In genomic region chr7:81499262-81500116, GRCh38 we compare ENCODE assay signal across 8 cellular contexts.
DNase-seq lines count a peak whose midpoint lies in the region; ATAC-seq and TF ChIP-seq lines count a peak whose summit lies in the region.

No MANE protein-coding gene starts in this region.

- no peaks in the 10 kb centered on the region for H3K36me3 ChIP-seq in osteoblast (ENCODE audit: insufficient read depth, low read length)

- H3K27ac ChIP-seq in osteoblast (ENCODE audit: low read depth, low read length), result peak overlapping the region; percentile 28

- no peaks in the 10 kb centered on the region for H3K27me3 ChIP-seq in osteoblast (ENCODE audit: insufficient read depth, low read length)

- H3K4me2 ChIP-seq in osteoblast (ENCODE audit: insufficient read depth, low read length), result peak overlapping the region; percentile 32

- ATAC-seq in HG03571 (IDR thresholded peaks at IDR 0.05; ENCODE audit: unreplicated experiment), result no peak

- H4K20me1 ChIP-seq in osteoblast (ENCODE audit: insufficient read depth, low read length), result no peaks in the 10 kb centered on the region

- H3K9me3 ChIP-seq in osteoblast (ENCODE audit: low read depth, low read length), result no peaks in the 10 kb centered on the region

- no peak overlapping the region for H2AFZ ChIP-seq in osteoblast (ENCODE audit: low read length)

- H3K4me3 ChIP-seq in fibroblast of mammary gland (ENCODE audit: control insufficient read depth, low read depth, low read length), result no peak overlapping the region
- no peak overlapping the region for H3K4me3 ChIP-seq in osteoblast (ENCODE audit: insufficient read depth, low read length)

- POLR2A ChIA-PET in HEK293T (lab: Yijun Ruan, JAX), result no interaction called here

- in situ Hi-C loops in SK-MEL-5 (cut with HindIII; ENCODE audit: low pct_unique_long_range_greater_than_20kb, low sequenced_read_pairs), result loop anchor here (25.0 kb wide), 1 partner anchor 238 kb away; no protein-coding TSS in a partner anchor

- no peaks in the 10 kb centered on the region for H3K79me2 ChIP-seq in osteoblast (ENCODE audit: insufficient read depth, low read length)

- DNase-seq in GM04503 (ENCODE audit: low read depth) (peak; percentile 70), HEK293T (ENCODE audit: extremely low spot score) (peak; percentile 47), NCI-H1105 treated with DMSO at 0.1 percent for 48 hours (lab: John Stamatoyannopoulos, UW) (peak; percentile 90), SK-MEL-5 (ENCODE audit: low read depth, low spot score) (peak; percentile 90), fibroblast of mammary gland (ENCODE audit: low read depth) (peak; percentile 93), osteoblast (ENCODE audit: insufficient read length, low spot score, missing footprints) (peak; percentile 72), activated T-cell treated with anti-CD3 and anti-CD28 coated beads for 4 hours (no peak)

- peaks cover 11% of the 10 kb centered on the region for H3K4me1 ChIP-seq in osteoblast (ENCODE audit: insufficient read depth, low read length)

- CTCF ChIA-PET in HEK293T (lab: Yijun Ruan, JAX), result interaction anchor here (0.7 to 1.0 kb wide), 5 partner anchors 9 to 969 kb away, joined by 3 to 4 read pairs (median 3); no protein-coding TSS in a partner anchor

- TF ChIP-seq CTCF in fibroblast of mammary gland (conservative IDR thresholded peaks at IDR 0.05; ENCODE audit: control insufficient read depth, insufficient read depth, low read depth, low read length), result peak; percentile 83
- peak; percentile 63 for TF ChIP-seq CTCF in osteoblast (IDR thresholded peaks at IDR 0.05; ENCODE audit: extremely low read depth, low read depth, low read length)

TF ChIP-seq in HEK293T, 16 proteins besides CTCF, POLR2A, EP300 and RAD21:
- no peak for TF ChIP-seq ARNT (IDR thresholded peaks at IDR 0.05)
- 0 out of 2 replicates have a peak, but pooled peaks have one; percentile 14 for TF ChIP-seq ZNF384 (IDR thresholded peaks at IDR 0.05)
- TF ChIP-seq FOXM1 (IDR thresholded peaks at IDR 0.05; ENCODE audit: borderline replicate concordance), result no peak
